ENCODE assay signal across 9 cellular contexts in the genomic region with DNA sequence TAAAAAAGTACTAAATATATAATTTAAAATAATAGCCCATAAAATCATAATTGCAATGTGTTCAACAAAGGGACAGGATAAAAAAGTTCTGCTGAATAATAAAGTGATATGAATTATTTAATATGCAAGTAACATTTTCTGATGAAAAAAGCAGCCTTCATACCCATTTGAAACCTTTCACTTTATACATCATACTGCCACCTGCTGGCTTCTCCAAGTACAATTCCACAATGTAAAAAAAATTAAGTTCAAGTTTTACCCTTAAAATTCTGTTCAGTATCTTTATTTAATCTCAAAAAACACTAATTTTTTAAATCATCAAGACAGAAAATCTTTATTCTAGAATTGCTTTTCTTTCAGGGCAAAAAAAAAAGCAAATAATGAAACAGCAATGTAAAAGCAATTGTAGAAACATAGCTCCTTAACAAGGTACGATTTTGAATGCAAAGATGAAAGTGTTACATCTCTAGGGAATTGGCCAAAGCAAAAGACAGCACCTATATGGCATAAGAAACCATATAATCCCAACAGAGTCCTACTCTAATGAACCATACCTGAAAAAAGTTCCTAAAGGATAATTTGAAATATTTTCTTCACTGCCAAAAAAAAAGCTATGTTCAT. TPM values are rescaled to one million over a fixed set of nuclear protein-coding genes. Genes with fewer than 3 reads are reported as not detected.
DNase-seq lines count a peak whose midpoint lies in the region; ATAC-seq and TF ChIP-seq lines count a peak whose summit lies in the region.
"Had no signal": no experiment of that assay in that cellular context is flagged by ENCODE, and none has a peak within 500 bp of the region (broad histone marks: within the 10 kb centered on the region; RNA-seq: fewer than 3 reads in every experiment).

No MANE protein-coding gene starts in this region.

- no peak for TF ChIP-seq POLR2A in suprapubic skin (IDR thresholded peaks at IDR 0.05)

- H3K79me2 ChIP-seq in OCI-LY7 (ENCODE audit: insufficient read depth, low read depth, low read length): no peaks in the 10 kb centered on the region

- H3K4me1 ChIP-seq in HAP-1 (no peaks in the 10 kb centered on the region), OCI-LY7 (ENCODE audit: insufficient read depth, low read length, poor library complexity, severe bottlenecking) (no peaks in the 10 kb centered on the region), lower lobe of right lung (no peaks in the 10 kb centered on the region), suprapubic skin (no peaks in the 10 kb centered on the region)

- no peak overlapping the region for H2AFZ ChIP-seq in OCI-LY7 (ENCODE audit: low read length)

- in situ Hi-C loops in HAP-1 (cut with MboI; ENCODE audit: low sequenced_read_pairs): loop anchor here (25.0 kb wide), 1 partner anchor 280 kb away; no protein-coding TSS in a partner anchor

- peaks cover 19% of the 10 kb centered on the region for H3K36me3 ChIP-seq in HAP-1 (replicated peaks)
- peaks cover 43% of the 10 kb centered on the region for H3K36me3 ChIP-seq in OCI-LY7 (ENCODE audit: insufficient read depth, low read length)
- peaks cover 26% of the 10 kb centered on the region for H3K36me3 ChIP-seq in lower lobe of right lung
- H3K36me3 ChIP-seq in suprapubic skin: peaks cover 17% of the 10 kb centered on the region

- H3K9me3 ChIP-seq in HAP-1 (no peaks in the 10 kb centered on the region), OCI-LY7 (ENCODE audit: low read length) (no peaks in the 10 kb centered on the region), lower lobe of right lung (no peaks in the 10 kb centered on the region), suprapubic skin (no peaks in the 10 kb centered on the region)

- no peak overlapping the region for H3K27ac ChIP-seq in OCI-LY7 (ENCODE audit: low read depth, low read length, poor library complexity, severe bottlenecking)
- H3K27ac ChIP-seq in lower lobe of right lung: no peak overlapping the region
- H3K27ac ChIP-seq in suprapubic skin: no peak overlapping the region

- BruUV-seq in OCI-LY7 (replicated peaks; lab: Mats Ljungman, UMichigan): no TSS peak

- no peak overlapping the region for H3K4me2 ChIP-seq in OCI-LY7 (ENCODE audit: low read length)

- H3K36me3 Mint-ChIP-seq in brain: peaks cover 7% of the 10 kb centered on the region

- peak; percentile 25 for DNase-seq in COLO829 (ENCODE audit: low spot score)
- peak; percentile 48 to 54 for DNase-seq in HAP-1 (ENCODE audit: low spot score in 2 of 2)
- DNase-seq in OCI-LY7 (ENCODE audit: low spot score): peak; percentile 72
- DNase-seq in lower lobe of right lung: no peak
- DNase-seq in suprapubic skin (ENCODE audit: low spot score in 2 of 2): no peak

- TF ChIP-seq EP300 in suprapubic skin (IDR thresholded peaks at IDR 0.05): no peak

- H3K27me3 Mint-ChIP-seq in brain: no peaks in the 10 kb centered on the region
- H3K27me3 Mint-ChIP-seq: T-helper 17 cell had no signal

- H3K9me3 Mint-ChIP-seq in brain: no peaks in the 10 kb centered on the region

- peaks cover 27% of the 10 kb centered on the region for H3K4me1 Mint-ChIP-seq in brain

- POLR2A ChIA-PET in OCI-LY7 (lab: Charles Lee): interaction anchor here (1.0 to 1.2 kb wide), 2 partner anchors 10 to 94 kb away, joined by 4 to 5 read pairs; no protein-coding TSS in a partner anchor

- CTCF ChIA-PET in OCI-LY7 (lab: Charles Lee; ENCODE audit: unreplicated experiment): interaction anchor here (1.0 to 1.2 kb wide), 2 partner anchors 13 to 94 kb away, joined by 3 to 5 read pairs; no protein-coding TSS in a partner anchor

- TF ChIP-seq CTCF in OCI-LY7 (conservative IDR thresholded peaks at IDR 0.05; ENCODE audit: low read length) (peak; percentile 95), brain (conservative IDR thresholded peaks at IDR 0.05) (peak; percentile 86 to 88), lower lobe of right lung (IDR thresholded peaks at IDR 0.05) (peak; percentile 73), suprapubic skin (IDR thresholded peaks at IDR 0.05) (peak; percentile 21 to 50)

- intact Hi-C loops in OCI-LY7 (cut with micrococcal nuclease; ENCODE audit: unreplicated experiment) (loop anchor here (1.0 to 5.0 kb wide), 2 partner anchors 94 to 960 kb away; no protein-coding TSS in a partner anchor), lower lobe of right lung (cut with DNase I) (loop anchor here (10.0 kb wide), 1 partner anchor 92 kb away; a partner anchor contains a TSS)

- no peak overlapping the region for H3K27ac Mint-ChIP-seq in brain
- H3K27ac Mint-ChIP-seq: T-helper 17 cell had no signal

- no peaks in the 10 kb centered on the region for H3K9me2 ChIP-seq in OCI-LY7 (ENCODE audit: insufficient read depth, low read length)

- H3K4me3 ChIP-seq in HAP-1 (no peak overlapping the region), OCI-LY7 (ENCODE audit: low read depth, low read length, poor library complexity, severe bottlenecking) (no peak overlapping the region), lower lobe of right lung (no peak overlapping the region), suprapubic skin (no peak overlapping the region)

- H4K20me1 ChIP-seq in OCI-LY7 (ENCODE audit: insufficient read depth, low read length): no peaks in the 10 kb centered on the region

- no peak overlapping the region for H3K4me3 Mint-ChIP-seq in brain
- H3K4me3 Mint-ChIP-seq: T-helper 17 cell had no signal

- WGBS in suprapubic skin: 88% methylated on average over 1 of the region's 1 CpG

- H3K27me3 ChIP-seq in HAP-1 (ENCODE audit: low read depth) (no peaks in the 10 kb centered on the region), lower lobe of right lung (ENCODE audit: low read depth) (no peaks in the 10 kb centered on the region), suprapubic skin (no peaks in the 10 kb centered on the region)

- ATAC-seq in lower lobe of right lung (peak in 1 of 2 donors; percentile 46), HG03469 (IDR thresholded peaks at IDR 0.05; ENCODE audit: unreplicated experiment) (no peak), HG02938 (IDR thresholded peaks at IDR 0.05; ENCODE audit: unreplicated experiment) (no peak)
- ATAC-seq: T-helper 17 cell had no signal

RNA-seq across cellular contexts. Expression of a gene that starts 15.0 kb away (rescaled TPM):
- 30.8 and 37.4 TPM in 2 replicates for total RNA-seq in OCI-LY7 (2014; rRNA removed; shearing (Covaris generic))
- 26.2 and 33.5 TPM in 2 replicates for total RNA-seq in OCI-LY7 (2022)
- polyA plus RNA-seq in brain (ENCODE audit: insufficient read depth, low read depth, low replicate concordance): 19.3 TPM
- 13.8 TPM for total RNA-seq in lower lobe of right lung
- 10 to 100 TPM in 1 of 4 donors, 1 to 10 TPM in 3; 4.1 to 10.2 (median 7.0) TPM for total RNA-seq in suprapubic skin

Comparison
In these comparisons a context has a peak if more than half of its experiments do, and no peak if none do; other contexts are left out.
1. DNase-seq: peak in COLO829 (single experiment), HAP-1 (2 of 2) and OCI-LY7 (single experiment); none in lower lobe of right lung (single experiment) and suprapubic skin (0 of 2).
2. CTCF ChIP-seq: peak in every context shown above with its lines; median percentile 95 in OCI-LY7; 87 in brain; 73 in lower lobe of right lung; 36 in suprapubic skin.